ENCODE assay signal across 15 cellular contexts in the genomic region with DNA sequence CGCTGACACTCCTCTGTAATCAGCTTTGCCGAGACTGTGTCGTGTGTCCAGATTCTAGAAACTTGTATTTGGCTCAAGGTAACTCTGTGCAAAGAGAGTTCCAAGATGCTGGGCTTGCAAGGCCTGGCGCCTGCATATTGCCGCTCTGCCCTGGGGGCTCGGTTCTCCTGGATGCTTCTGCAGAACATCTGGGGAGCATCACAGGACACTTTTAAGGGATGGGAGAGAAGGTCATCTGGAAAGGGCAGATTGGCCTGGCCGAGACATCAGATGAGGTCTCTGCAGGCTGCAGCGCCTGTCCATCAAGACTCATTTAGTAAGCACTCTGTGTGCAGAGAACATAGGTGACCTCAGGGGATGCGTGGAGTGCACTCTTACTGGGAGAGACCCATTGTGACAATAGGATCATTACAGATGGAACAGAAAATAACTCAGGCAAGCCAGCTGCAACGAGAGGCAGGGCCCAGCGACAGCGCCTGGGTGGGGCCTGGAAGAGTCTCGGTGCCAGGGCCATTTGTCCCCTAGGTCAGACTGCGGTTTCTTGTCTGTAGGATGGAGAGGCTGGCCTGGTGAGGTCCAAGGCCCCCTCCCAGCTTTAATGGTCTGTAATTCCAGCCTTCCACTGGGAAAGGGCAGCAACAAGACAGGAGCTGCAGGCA.
"Had no signal": no experiment of that assay in that cellular context is flagged by ENCODE, and none has a peak within 500 bp of the region (broad histone marks: within the 10 kb centered on the region; RNA-seq: fewer than 3 reads in every experiment).

No MANE protein-coding gene starts in this region.

- H3K27ac ChIP-seq: tibial artery had no signal

- H3K36me3 ChIP-seq: tibial artery had no signal

- DNase-seq: activated CD4-positive, alpha-beta T cell treated with anti-CD3 and anti-CD28 coated beads, Interleukin-2, amount 50 U/mL, for 48 hours; activated CD4-positive, CD25-positive, alpha-beta regulatory T cell treated with anti-CD3 and anti-CD28 coated beads, Interleukin-2, amount 50 U/mL, for 72 hours; activated CD8-positive, alpha-beta memory T cell treated with anti-CD3 and anti-CD28 coated beads, Interleukin-2, amount 10 ng/mL, durations not matched to agents 7 days and 5 days; activated effector memory CD4-positive, alpha-beta T cell treated with Interleukin-2 at 50 U/mL for 16 hours; activated T-cell treated with anti-CD3 and anti-CD28 coated beads, Interleukin-2, amount 50 U/mL, for 24 hours; amniotic stem cell; mesenchymal stem cell; small intestine; SW 1271; tibial artery had no signal

- H3K36me3 Mint-ChIP-seq: activated CD8-positive, alpha-beta memory T cell treated with anti-CD3 and anti-CD28 coated beads, Interleukin-2, amount 10 ng/mL, durations not matched to agents 7 days and 5 days; activated naive CD4-positive, alpha-beta T cell treated with anti-CD3 and anti-CD28 coated beads, Interleukin-2, amount 50 U/mL, for 24 hours; brain had no signal

- H3K9me3 Mint-ChIP-seq: activated naive CD4-positive, alpha-beta T cell treated with anti-CD3 and anti-CD28 coated beads, Interleukin-2, amount 50 U/mL, for 24 hours; activated T-cell treated with anti-CD3 and anti-CD28 coated beads, Interleukin-2, amount 50 U/mL, for 24 hours; dendritic cell treated with granulocyte-macrophage colony-stimulating factor and Interleukin-4, amounts not matched to agents 40 ng/mL and 50 ng/mL, for 4 days; T-helper 2 cell treated with Interferon-gamma antibody and Interleukin-4, amounts not matched to agents 5 μg/mL and 100 μg/mL, for 36 hours had no signal

- H3K27me3 Mint-ChIP-seq: activated CD8-positive, alpha-beta memory T cell treated with anti-CD3 and anti-CD28 coated beads, Interleukin-2, amount 10 ng/mL, durations not matched to agents 7 days and 5 days; activated naive CD4-positive, alpha-beta T cell treated with anti-CD3 and anti-CD28 coated beads, Interleukin-2, amount 50 U/mL, for 24 hours; activated T-cell treated with anti-CD3 and anti-CD28 coated beads, Interleukin-2, amount 50 U/mL, for 24 hours had no signal

- H3K4me1 Mint-ChIP-seq: activated CD8-positive, alpha-beta memory T cell treated with anti-CD3 and anti-CD28 coated beads, Interleukin-2, amount 10 ng/mL, durations not matched to agents 7 days and 5 days; activated naive CD4-positive, alpha-beta T cell treated with anti-CD3 and anti-CD28 coated beads, Interleukin-2, amount 50 U/mL, for 24 hours had no signal

- H3K27me3 ChIP-seq: tibial artery had no signal

- H3K4me3 Mint-ChIP-seq: activated CD8-positive, alpha-beta memory T cell treated with anti-CD3 and anti-CD28 coated beads, Interleukin-2, amount 10 ng/mL, durations not matched to agents 7 days and 5 days; activated naive CD4-positive, alpha-beta T cell treated with anti-CD3 and anti-CD28 coated beads, Interleukin-2, amount 50 U/mL, for 24 hours; activated T-cell treated with anti-CD3 and anti-CD28 coated beads, Interleukin-2, amount 50 U/mL, for 24 hours; brain; dendritic cell treated with granulocyte-macrophage colony-stimulating factor and Interleukin-4, amounts not matched to agents 40 ng/mL and 50 ng/mL, for 4 days; T-helper 2 cell treated with Interferon-gamma antibody and Interleukin-4, amounts not matched to agents 5 μg/mL and 100 μg/mL, for 36 hours had no signal

- ATAC-seq: activated CD8-positive, alpha-beta memory T cell treated with anti-CD3 and anti-CD28 coated beads, Interleukin-2, amount 10 ng/mL, durations not matched to agents 7 days and 5 days; left lobe of liver had no signal

- H3K9me3 ChIP-seq: tibial artery had no signal

- H3K27ac Mint-ChIP-seq: activated CD8-positive, alpha-beta memory T cell treated with anti-CD3 and anti-CD28 coated beads, Interleukin-2, amount 10 ng/mL, durations not matched to agents 7 days and 5 days; activated naive CD4-positive, alpha-beta T cell treated with anti-CD3 and anti-CD28 coated beads, Interleukin-2, amount 50 U/mL, for 24 hours; activated T-cell treated with anti-CD3 and anti-CD28 coated beads, Interleukin-2, amount 50 U/mL, for 24 hours; dendritic cell treated with granulocyte-macrophage colony-stimulating factor and Interleukin-4, amounts not matched to agents 40 ng/mL and 50 ng/mL, for 4 days; T-helper 2 cell treated with Interferon-gamma antibody and Interleukin-4, amounts not matched to agents 5 μg/mL and 100 μg/mL, for 36 hours had no signal

- H3K4me3 ChIP-seq: tibial artery had no signal
